Comparison of ENCODE assay signal across 9 cellular contexts in genomic region chr14:68736519-68736918, GRCh38. TPM values are rescaled to one million over a fixed set of nuclear protein-coding genes. Genes with fewer than 3 reads are reported as not detected.
DNase-seq lines count a peak whose midpoint lies in the region; ATAC-seq and TF ChIP-seq lines count a peak whose summit lies in the region.
"Had no signal": no experiment of that assay in that cellular context is flagged by ENCODE, and none has a peak within 500 bp of the region (broad histone marks: within the 10 kb centered on the region; RNA-seq: fewer than 3 reads in every experiment).

No MANE protein-coding gene starts in this region.

- intact Hi-C loops in naive thymus-derived CD4-positive, alpha-beta T cell (cut with micrococcal nuclease), result no loop called here

- H3K9me3 Mint-ChIP-seq in WTC11, result peaks cover 13% of the 10 kb centered on the region
- H3K9me3 Mint-ChIP-seq in naive thymus-derived CD4-positive, alpha-beta T cell, result peaks cover 0 to 11% (median 0%) of the 10 kb centered on the region in 11 donors

- H3K4me1 ChIP-seq in esophagus (ENCODE audit: control insufficient read depth in 2 of 2, insufficient read depth in 2 of 2, low read length in 1 of 2) (peaks cover 4 to 7% of the 10 kb centered on the region in 2 donors), thoracic aorta (ENCODE audit: control insufficient read depth in 1 of 2, low read depth in 2 of 2) (peaks cover 11 to 17% of the 10 kb centered on the region in 2 donors)
- peaks cover 12 to 31% of the 10 kb centered on the region in 2 donors for H3K4me1 ChIP-seq in naive thymus-derived CD4-positive, alpha-beta T cell (ENCODE audit: control insufficient read depth in 2 of 2, insufficient read depth in 2 of 2, low read length in 2 of 2)

- DNase-seq in WTC11 (ENCODE audit: low spot score) (peak; percentile 37), thoracic aorta (ENCODE audit: low spot score) (no peak), glomerular visceral epithelial cell (ENCODE audit: extremely low spot score) (no peak), ACHN (no peak)
- DNase-seq in naive thymus-derived CD4-positive, alpha-beta T cell, result no peak
- DNase-seq: DND-41 had no signal

- H3K4me1 Mint-ChIP-seq in WTC11, result peaks cover 21% of the 10 kb centered on the region
- peaks cover 17 to 40% (median 33%) of the 10 kb centered on the region in 7 donors for H3K4me1 Mint-ChIP-seq in naive thymus-derived CD4-positive, alpha-beta T cell

- POLR2A ChIA-PET in WTC11 (lab: Charles Lee), result no interaction called here
- POLR2A ChIA-PET in naive thymus-derived CD4-positive, alpha-beta T cell (lab: Charles Lee), result interaction anchor here (0.6 to 1.5 kb wide), 2 partner anchors 57 to 284 kb away, joined by 3 to 7 read pairs; partner anchors contain the start of gene ZFP36L1

- in situ Hi-C loops in ACHN (cut with HindIII; ENCODE audit: low pct_ligation_motif_present, low pct_unique_long_range_greater_than_20kb, low sequenced_read_pairs), result no loop called here

- ATAC-seq in WTC11, result peak; percentile 86
- ATAC-seq in naive thymus-derived CD4-positive, alpha-beta T cell, result no peak
- ATAC-seq in thoracic aorta (ENCODE audit: insufficient number of reproducible peaks, low FRiP score, low read depth), result peak; percentile 15
- no peak for ATAC-seq in HG02840 (IDR thresholded peaks at IDR 0.05; ENCODE audit: low FRiP score, unreplicated experiment)
- ATAC-seq in HG02763 (IDR thresholded peaks at IDR 0.05; ENCODE audit: unreplicated experiment), result no peak

- H3K27ac Mint-ChIP-seq in WTC11, result no peak overlapping the region; the same call in 1 of the 2 replicates
- H3K27ac Mint-ChIP-seq in naive thymus-derived CD4-positive, alpha-beta T cell, result peak overlapping the region in 6 of 9 donors; percentile 0 to 55 (median 20)

- H3K4me3 Mint-ChIP-seq in WTC11, result no peak overlapping the region
- no peak overlapping the region for H3K4me3 Mint-ChIP-seq in naive thymus-derived CD4-positive, alpha-beta T cell

- H3K27ac ChIP-seq in esophagus (ENCODE audit: low read depth in 2 of 2, low read length in 1 of 2), result peak overlapping the region; percentile 50 to 57
- H3K27ac ChIP-seq in naive thymus-derived CD4-positive, alpha-beta T cell (ENCODE audit: low read depth, low read length), result no peak overlapping the region
- peak overlapping the region; percentile 6 to 71 for H3K27ac ChIP-seq in thoracic aorta

- peaks cover 5% of the 10 kb centered on the region; the same call in 1 of the 2 replicates for H3K36me3 Mint-ChIP-seq in WTC11
- peaks cover 0 to 9% (median 0%) of the 10 kb centered on the region in 5 donors for H3K36me3 Mint-ChIP-seq in naive thymus-derived CD4-positive, alpha-beta T cell

- no peaks in the 10 kb centered on the region; the same call in 1 of the 2 replicates for H3K27me3 Mint-ChIP-seq in WTC11 (ENCODE audit: low read depth)
- no peaks in the 10 kb centered on the region for H3K27me3 Mint-ChIP-seq in naive thymus-derived CD4-positive, alpha-beta T cell

- WGBS in esophagus, 2 donors, result 58 to 63% methylated on average over 8 of the region's 8 CpGs

- TF ChIP-seq CTCF in WTC11 (IDR thresholded peaks at IDR 0.05) (no peak), thoracic aorta (IDR thresholded peaks at IDR 0.05) (no peak)

- H3K4me3 ChIP-seq in esophagus (ENCODE audit: low read depth in 1 of 2, low read length in 2 of 2) (no peak overlapping the region), thoracic aorta (no peak overlapping the region)
- H3K4me3 ChIP-seq in naive thymus-derived CD4-positive, alpha-beta T cell (ENCODE audit: low read length), result no peak overlapping the region

- no peaks in the 10 kb centered on the region for H3K36me3 ChIP-seq in esophagus (ENCODE audit: control insufficient read depth in 2 of 2, insufficient read depth in 2 of 2, low read length in 1 of 2)
- H3K36me3 ChIP-seq in naive thymus-derived CD4-positive, alpha-beta T cell (ENCODE audit: control insufficient read depth in 2 of 3, insufficient read depth in 3 of 3, low read length in 3 of 3), result no peaks in the 10 kb centered on the region
- no peaks in the 10 kb centered on the region for H3K36me3 ChIP-seq in thoracic aorta

- CTCF ChIA-PET in WTC11 (lab: Charles Lee), result interaction anchor here (0.6 kb wide), 2 partner anchors 27 to 83 kb away, joined by 4 read pairs; no protein-coding TSS in a partner anchor
- CTCF ChIA-PET in naive thymus-derived CD4-positive, alpha-beta T cell (lab: Charles Lee), result no interaction called here

- H3K27me3 ChIP-seq in esophagus (ENCODE audit: control insufficient read depth in 1 of 2, insufficient read depth in 2 of 2, low read length in 2 of 2) (no peaks in the 10 kb centered on the region), thoracic aorta (replicated peaks; ENCODE audit: insufficient read depth) (no peaks in the 10 kb centered on the region)
- H3K27me3 ChIP-seq in naive thymus-derived CD4-positive, alpha-beta T cell (ENCODE audit: control insufficient read depth in 2 of 2, insufficient read depth in 2 of 2, low read length in 2 of 2), result no peaks in the 10 kb centered on the region

- no peaks in the 10 kb centered on the region for H3K9me3 ChIP-seq in esophagus (ENCODE audit: control insufficient read depth in 2 of 2, insufficient read depth in 1 of 2, low read depth in 1 of 2, low read length in 1 of 2)
- H3K9me3 ChIP-seq in naive thymus-derived CD4-positive, alpha-beta T cell (ENCODE audit: control insufficient read depth in 2 of 3, low read length in 3 of 3), result peaks cover 0 to 5% (median 0%) of the 10 kb centered on the region in 3 experiments
- no peaks in the 10 kb centered on the region for H3K9me3 ChIP-seq in thoracic aorta

TF ChIP-seq in WTC11, 78 proteins besides CTCF, POLR2A, EP300 and RAD21 (continues in another document):
- TF ChIP-seq NFATC4 (CRISPR knock-in tag; IDR thresholded peaks at IDR 0.05), result no peak
- TF ChIP-seq ERG (CRISPR knock-in tag; IDR thresholded peaks at IDR 0.05), result no peak
- TF ChIP-seq SMAD4 (CRISPR knock-in tag; IDR thresholded peaks at IDR 0.05), result no peak
- no peak for TF ChIP-seq SP1 (CRISPR knock-in tag; conservative IDR thresholded peaks at IDR 0.05)
- TF ChIP-seq AFF4 (CRISPR knock-in tag; IDR thresholded peaks at IDR 0.05; ENCODE audit: borderline replicate concordance), result no peak
- no peak for TF ChIP-seq MYBL2 (CRISPR knock-in tag; IDR thresholded peaks at IDR 0.05)
- TF ChIP-seq ZBTB43 (CRISPR knock-in tag; IDR thresholded peaks at IDR 0.05), result no peak

RNA-seq across cellular contexts. Expression of gene ZFP36L1, which starts 56.3 kb away (rescaled TPM):
- 132 to 150 TPM (median 148 TPM) in 3 replicates for total RNA-seq in WTC11 (2021)
- polyA plus RNA-seq in esophagus, result 10 to 100 TPM; 58.8 to 84.0 TPM
- 100 to 1,000 TPM in 4 of 5 experiments, 10 to 100 TPM in 1; 82.0 to 231 (median 203) TPM for total RNA-seq in naive thymus-derived CD4-positive, alpha-beta T cell
- polyA plus RNA-seq in naive thymus-derived CD4-positive, alpha-beta T cell, result 100 to 1,000 TPM in 1 of 2 donors, 10 to 100 TPM in 1; 85.6 to 160 TPM
- 100 to 1,000 TPM; 233 to 326 TPM for total RNA-seq in thoracic aorta

Comparison
In these comparisons a context has a peak if more than half of its experiments do, and no peak if none do; other contexts are left out.
1. ATAC-seq: peak in WTC11 (single experiment) and thoracic aorta (single experiment); none in naive thymus-derived CD4-positive, alpha-beta T cell (single experiment), HG02840 (single experiment) and HG02763 (single experiment).